ENCODE assay signal across 36 cellular contexts in the genomic region with DNA sequence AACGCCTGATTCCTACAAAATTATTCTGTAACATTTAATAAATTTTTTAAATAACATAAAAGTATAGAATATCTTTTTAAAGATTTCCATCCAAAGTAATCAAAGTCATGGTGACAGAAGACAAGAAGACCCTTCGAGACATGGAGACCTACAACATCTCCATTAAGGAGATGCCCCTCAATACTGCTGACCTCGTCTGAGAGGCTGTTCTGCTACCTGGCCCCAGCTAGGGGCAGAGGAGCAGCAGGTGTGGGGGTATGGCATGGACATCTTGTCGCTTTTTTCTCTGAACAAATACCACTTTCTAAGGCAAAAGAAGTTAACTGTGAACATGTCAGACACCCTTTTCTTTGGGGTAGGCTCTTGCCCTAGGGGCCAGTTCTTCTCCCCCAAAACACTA.
"Had no signal": no experiment of that assay in that cellular context is flagged by ENCODE, and none has a peak within 500 bp of the region (broad histone marks: within the 10 kb centered on the region; RNA-seq: fewer than 3 reads in every experiment).

No MANE protein-coding gene starts in this region.

- H3K4me3 ChIP-seq: adrenal gland, ascending aorta, cardiac muscle cell had no signal

- H3K27ac ChIP-seq: adrenal gland, ascending aorta, cardiac muscle cell, VCaP had no signal

- DNase-seq: activated CD4-positive, alpha-beta memory T cell treated with anti-CD3 and anti-CD28 coated beads, Interleukin-2, amount 10 ng/mL, durations not matched to agents 7 days and 5 days; activated CD4-positive, alpha-beta T cell treated with anti-CD3 and anti-CD28 coated beads for 1 hour; activated CD4-positive, alpha-beta T cell treated with anti-CD3 and anti-CD28 coated beads for 36 hours; activated CD4-positive, alpha-beta T cell treated with anti-CD3 and anti-CD28 coated beads for 48 hours; activated CD4-positive, alpha-beta T cell treated with anti-CD3 and anti-CD28 coated beads, Interleukin-2, amount 10 ng/mL, durations not matched to agents 7 days and 5 days; activated CD4-positive, alpha-beta T cell treated with anti-CD3 and anti-CD28 coated beads, Interleukin-2, amount 50 U/mL, for 48 hours; activated CD4-positive, CD25-positive, alpha-beta regulatory T cell; activated CD8-positive, alpha-beta memory T cell treated with anti-CD3 and anti-CD28 coated beads for 24 hours; activated CD8-positive, alpha-beta memory T cell treated with anti-CD3 and anti-CD28 coated beads, Interleukin-2, amount 10 ng/mL, durations not matched to agents 7 days and 5 days; activated CD8-positive, alpha-beta memory T cell treated with anti-CD3 and anti-CD28 coated beads, Interleukin-2, amount 50 U/mL, for 48 hours; activated CD8-positive, alpha-beta T cell treated with anti-CD3 and anti-CD28 coated beads, Interleukin-2, amount 10 ng/mL, durations not matched to agents 7 days and 5 days; activated effector memory CD4-positive, alpha-beta T cell treated with Interleukin-2 at 50 U/mL for 16 hours; activated gamma-delta T cell treated with Interleukin-2 at 50 U/mL for 16 hours; activated naive CD4-positive, alpha-beta T cell; activated naive CD4-positive, alpha-beta T cell treated with anti-CD3 and anti-CD28 coated beads for 36 hours; activated naive CD4-positive, alpha-beta T cell treated with anti-CD3 and anti-CD28 coated beads, Interleukin-2, amount 50 U/mL, for 16 hours; activated naive CD8-positive, alpha-beta T cell treated with anti-CD3 and anti-CD28 coated beads for 36 hours; activated T-cell treated with anti-CD3 and anti-CD28 coated beads, Interleukin-2, amount 50 U/mL, for 24 hours; activated T-cell treated with anti-CD3 and anti-CD28 coated beads, Interleukin-2, amount 50 U/mL, for 48 hours; adrenal gland; amniotic stem cell; caudate nucleus; cerebellar nuclear complex; T-helper 1 cell; T-helper 2 cell; T-helper 9 cell had no signal

- H3K9me3 ChIP-seq: adrenal gland, ascending aorta had no signal

- H3K27me3 ChIP-seq: adrenal gland, ascending aorta, cardiac muscle cell had no signal

- H3K27me3 Mint-ChIP-seq: activated CD4-positive, alpha-beta memory T cell treated with anti-CD3 and anti-CD28 coated beads, Interleukin-2, amount 10 ng/mL, durations not matched to agents 7 days and 5 days; activated CD4-positive, alpha-beta T cell treated with anti-CD3 and anti-CD28 coated beads for 36 hours; activated CD4-positive, alpha-beta T cell treated with anti-CD3 and anti-CD28 coated beads, Interleukin-2, amount 10 ng/mL, durations not matched to agents 7 days and 5 days; activated CD8-positive, alpha-beta memory T cell treated with anti-CD3 and anti-CD28 coated beads, Interleukin-2, amount 10 ng/mL, durations not matched to agents 7 days and 5 days; activated naive CD8-positive, alpha-beta T cell treated with anti-CD3 and anti-CD28 coated beads for 36 hours; activated T-cell treated with anti-CD3 and anti-CD28 coated beads, Interleukin-2, amount 50 U/mL, for 24 hours; brain; central memory CD8-positive, alpha-beta T cell had no signal

- H3K9me3 Mint-ChIP-seq: central memory CD8-positive, alpha-beta T cell; T-helper 1 cell treated with Interleukin-12 subunit alpha and Interleukin-12 subunit beta and Interleukin-4 antibody, amounts not matched to agents 30 μg/mL and 1 μg/mL, for 36 hours; T-helper 2 cell treated with Interferon-gamma antibody and Interleukin-4, amounts not matched to agents 5 μg/mL and 100 μg/mL, for 36 hours had no signal

- H3K4me1 ChIP-seq: ascending aorta had no signal

- H3K4me1 Mint-ChIP-seq: activated naive CD8-positive, alpha-beta T cell treated with anti-CD3 and anti-CD28 coated beads for 36 hours had no signal

- ATAC-seq: activated CD4-positive, alpha-beta T cell treated with anti-CD3 and anti-CD28 coated beads for 36 hours; activated CD4-positive, CD25-positive, alpha-beta regulatory T cell treated with anti-CD3 and anti-CD28 coated beads, Interleukin-2, amount 50 U/mL, for 24 hours; activated CD8-positive, alpha-beta memory T cell treated with anti-CD3 and anti-CD28 coated beads, Interleukin-2, amount 10 ng/mL, durations not matched to agents 7 days and 5 days; activated CD8-positive, alpha-beta T cell treated with anti-CD3 and anti-CD28 coated beads, Interleukin-2, amount 10 ng/mL, durations not matched to agents 7 days and 5 days; activated naive CD4-positive, alpha-beta T cell treated with anti-CD3 and anti-CD28 coated beads, Interleukin-2, amount 50 U/mL, for 72 hours had no signal

- H3K27ac Mint-ChIP-seq: activated CD4-positive, alpha-beta memory T cell treated with anti-CD3 and anti-CD28 coated beads, Interleukin-2, amount 10 ng/mL, durations not matched to agents 7 days and 5 days; activated CD4-positive, alpha-beta T cell treated with anti-CD3 and anti-CD28 coated beads, Interleukin-2, amount 10 ng/mL, durations not matched to agents 7 days and 5 days; activated CD8-positive, alpha-beta memory T cell treated with anti-CD3 and anti-CD28 coated beads, Interleukin-2, amount 10 ng/mL, durations not matched to agents 7 days and 5 days; activated CD8-positive, alpha-beta T cell treated with anti-CD3 and anti-CD28 coated beads, Interleukin-2, amount 10 ng/mL, durations not matched to agents 7 days and 5 days; activated naive CD4-positive, alpha-beta T cell treated with anti-CD3 and anti-CD28 coated beads for 36 hours; activated naive CD4-positive, alpha-beta T cell treated with anti-CD3 and anti-CD28 coated beads, Interleukin-2, amount 50 U/mL, for 72 hours; activated naive CD8-positive, alpha-beta T cell treated with anti-CD3 and anti-CD28 coated beads for 36 hours; activated T-cell treated with anti-CD3 and anti-CD28 coated beads, Interleukin-2, amount 50 U/mL, for 24 hours; activated T-helper 2 cell treated with anti-CD3 and anti-CD28 coated beads, Interferon-gamma antibody, Interleukin-2, Interleukin-4, amounts not matched to agents 10 μg/mL and 5 μg/mL and 100 μg/mL, durations not matched to agents 14 hours and 24 hours and 36 hours; brain; T-helper 1 cell treated with Interleukin-12 subunit alpha and Interleukin-12 subunit beta and Interleukin-4 antibody, amounts not matched to agents 30 μg/mL and 1 μg/mL, for 36 hours; T-helper 2 cell treated with Interferon-gamma antibody and Interleukin-4, amounts not matched to agents 5 μg/mL and 100 μg/mL, for 36 hours had no signal

- H3K36me3 ChIP-seq: adrenal gland, cardiac muscle cell had no signal

- H3K4me3 Mint-ChIP-seq: activated CD4-positive, alpha-beta memory T cell treated with anti-CD3 and anti-CD28 coated beads, Interleukin-2, amount 10 ng/mL, durations not matched to agents 7 days and 5 days; activated CD4-positive, alpha-beta T cell treated with anti-CD3 and anti-CD28 coated beads for 36 hours; activated CD4-positive, alpha-beta T cell treated with anti-CD3 and anti-CD28 coated beads, Interleukin-2, amount 10 ng/mL, durations not matched to agents 7 days and 5 days; activated CD8-positive, alpha-beta memory T cell treated with anti-CD3 and anti-CD28 coated beads, Interleukin-2, amount 10 ng/mL, durations not matched to agents 7 days and 5 days; activated CD8-positive, alpha-beta T cell treated with anti-CD3 and anti-CD28 coated beads, Interleukin-2, amount 10 ng/mL, durations not matched to agents 7 days and 5 days; activated naive CD4-positive, alpha-beta T cell treated with anti-CD3 and anti-CD28 coated beads for 36 hours; activated naive CD8-positive, alpha-beta T cell treated with anti-CD3 and anti-CD28 coated beads for 36 hours; activated T-cell treated with anti-CD3 and anti-CD28 coated beads, Interleukin-2, amount 50 U/mL, for 24 hours; brain; central memory CD8-positive, alpha-beta T cell; T-helper 1 cell treated with Interleukin-12 subunit alpha and Interleukin-12 subunit beta and Interleukin-4 antibody, amounts not matched to agents 30 μg/mL and 1 μg/mL, for 36 hours; T-helper 2 cell treated with Interferon-gamma antibody and Interleukin-4, amounts not matched to agents 5 μg/mL and 100 μg/mL, for 36 hours had no signal
